In genomic region chr3:171874251-171874679, GRCh38 we compare ENCODE assay signal across 8 cellular contexts. TPM values are rescaled to one million over a fixed set of nuclear protein-coding genes. Genes with fewer than 3 reads are reported as not detected.
DNase-seq lines count a peak whose midpoint lies in the region; ATAC-seq and TF ChIP-seq lines count a peak whose summit lies in the region.

No MANE protein-coding gene starts in this region.

- no peaks in the 10 kb centered on the region for H3F3A ChIP-seq in GM23338 (replicated peaks; ENCODE audit: low read depth)

- ATAC-seq in GM23338, result peak; percentile 74
- ATAC-seq in heart left ventricle, result peak; percentile 56 to 82 (median 71)
- peak; percentile 74 for ATAC-seq in sciatic nerve
- no peak for ATAC-seq in GM21786 (IDR thresholded peaks at IDR 0.05; ENCODE audit: unreplicated experiment)

- peaks cover 6% of the 10 kb centered on the region for H3K27me3 Mint-ChIP-seq in GM23338 (ENCODE audit: insufficient read depth, low read depth, poor library complexity)

- H3K4me3 ChIP-seq in GM23338, result no peak overlapping the region
- no peak overlapping the region for H3K4me3 ChIP-seq in heart left ventricle
- no peak overlapping the region for H3K4me3 ChIP-seq in testis

- H3K27me3 ChIP-seq in GM23338 (ENCODE audit: insufficient read depth) (no peaks in the 10 kb centered on the region), heart left ventricle (no peaks in the 10 kb centered on the region), testis (no peaks in the 10 kb centered on the region)

- no peaks in the 10 kb centered on the region for H4K20me1 ChIP-seq in GM23338 (replicated peaks; ENCODE audit: insufficient read depth)

- 50 to 68% (median 55%) methylated on average over 2 of the region's 2 CpGs for WGBS in heart left ventricle, 4 donors
- 59 to 69% methylated on average over 2 of the region's 2 CpGs for WGBS in testis, 2 donors

- H3K4me1 Mint-ChIP-seq in GM23338, result peaks cover 34% of the 10 kb centered on the region

- H3K9me3 Mint-ChIP-seq in GM23338, result no peaks in the 10 kb centered on the region; the same call in 2 of the 3 replicates

- no peak for TF ChIP-seq POLR2A in heart left ventricle (IDR thresholded peaks at IDR 0.05)
- TF ChIP-seq POLR2A in testis (IDR thresholded peaks at IDR 0.05), result no peak

- H3K27ac Mint-ChIP-seq in GM23338, result peak overlapping the region; percentile 64; the same call in 1 of the 2 replicates

- peak; percentile 47 for DNase-seq in GM23338 (ENCODE audit: low spot score)
- peak; percentile 38 for DNase-seq in T1000 (lab: John Stamatoyannopoulos, UW)
- DNase-seq in heart left ventricle, result no peak
- DNase-seq in sciatic nerve (ENCODE audit: low spot score), result no peak
- DNase-seq in 8988T, result no peak
- no peak for DNase-seq in activated CD8-positive, alpha-beta memory T cell treated with anti-CD3 and anti-CD28 coated beads for 24 hours
- DNase-seq in testis, result no peak

- H2AFZ ChIP-seq in GM23338, result no peak overlapping the region

- TF ChIP-seq CTCF in GM23338 (conservative IDR thresholded peaks at IDR 0.05; ENCODE audit: low read depth in 2 of 2) (no peak), heart left ventricle (IDR thresholded peaks at IDR 0.05) (no peak), testis (IDR thresholded peaks at IDR 0.05) (no peak)

- intact Hi-C loops in heart left ventricle (cut with DNase I), result no loop called here
- intact Hi-C loops in sciatic nerve (cut with DNase I), result no loop called here
- intact Hi-C loops in testis (cut with DNase I; ENCODE audit: low total_unique reads), result no loop called here

- H3K4me1 ChIP-seq in GM23338 (ENCODE audit: insufficient read depth) (peaks cover 21% of the 10 kb centered on the region), heart left ventricle (peaks cover 0 to 38% (median 18%) of the 10 kb centered on the region in 12 donors), testis (no peaks in the 10 kb centered on the region)

- H3K36me3 ChIP-seq in GM23338 (ENCODE audit: insufficient read depth), result no peaks in the 10 kb centered on the region
- H3K36me3 ChIP-seq in heart left ventricle, result no peaks in the 10 kb centered on the region
- no peaks in the 10 kb centered on the region for H3K36me3 ChIP-seq in testis (ENCODE audit: low read depth, missing control alignments)

- H3K27ac ChIP-seq in GM23338 (ENCODE audit: low read depth), result peak overlapping the region; percentile 85
- H3K27ac ChIP-seq in heart left ventricle, result peak overlapping the region in 10 of 12 donors; percentile 4 to 85 (median 44)
- no peak overlapping the region for H3K27ac ChIP-seq in testis

- peaks cover 5% of the 10 kb centered on the region; the same call in 1 of the 2 replicates for H3K9me2 ChIP-seq in GM23338 (ENCODE audit: insufficient read depth)

- peak overlapping the region; percentile 46 for H3K4me2 ChIP-seq in GM23338

- peak overlapping the region; percentile 17; the same call in 1 of the 3 replicates for H3K4me3 Mint-ChIP-seq in GM23338

- H3K9me3 ChIP-seq in heart left ventricle (no peaks in the 10 kb centered on the region), testis (no peaks in the 10 kb centered on the region)

- H3K79me2 ChIP-seq in GM23338 (replicated peaks; ENCODE audit: insufficient read depth), result no peaks in the 10 kb centered on the region

- H3K36me3 Mint-ChIP-seq in GM23338 (ENCODE audit: low read depth), result no peaks in the 10 kb centered on the region

TF ChIP-seq in GM23338, 12 proteins besides CTCF, POLR2A, EP300 and RAD21 (continues in another document):
- TF ChIP-seq POLR2AphosphoS5 (IDR thresholded peaks at IDR 0.05; ENCODE audit: low read depth), result no peak
- TF ChIP-seq NANOG (IDR thresholded peaks at IDR 0.05; ENCODE audit: borderline replicate concordance), result no peak
- TF ChIP-seq EZH2phosphoT487 (IDR thresholded peaks at IDR 0.05; ENCODE audit: unreplicated experiment), result no peak
- no peak for TF ChIP-seq ETS1 (IDR thresholded peaks at IDR 0.05)
- TF ChIP-seq REST (IDR thresholded peaks at IDR 0.05; ENCODE audit: unreplicated experiment), result no peak
- TF ChIP-seq ZNF331 (CRISPR knock-in tag; IDR thresholded peaks at IDR 0.05; ENCODE audit: low read depth), result no peak
- no peak for TF ChIP-seq JUNB (IDR thresholded peaks at IDR 0.05; ENCODE audit: unreplicated experiment)
- no peak for TF ChIP-seq STAT1 (IDR thresholded peaks at IDR 0.05; ENCODE audit: unreplicated experiment)
- TF ChIP-seq CREB1 (CRISPR knock-in tag; IDR thresholded peaks at IDR 0.05; ENCODE audit: low read depth), result no peak
- TF ChIP-seq EZH2 (IDR thresholded peaks at IDR 0.05; ENCODE audit: low read depth, unreplicated experiment), result no peak
- TF ChIP-seq ZNF114 (CRISPR knock-in tag; IDR thresholded peaks at IDR 0.05), result no peak

RNA-seq across cellular contexts. Expression of gene TMEM212, which starts 31.1 kb away (rescaled TPM):
- not detected in 2 replicates for total RNA-seq in GM23338 (2014; rRNA removed; shearing (Covaris generic))
- polyA plus RNA-seq in GM23338 (2016; fragmentation: Nextera tagmentation; extraction: Ambion mirVana), result not detected in 2 replicates
- total RNA-seq in heart left ventricle, result not detected
- not detected for polyA plus RNA-seq in heart left ventricle
- total RNA-seq in sciatic nerve, result not detected
- 1 to 10 TPM; 2.5 to 4.3 TPM for total RNA-seq in testis
- 1.8 TPM for polyA plus RNA-seq in testis (ENCODE audit: insufficient read depth, low read depth, low replicate concordance)

Comparison
In these comparisons a context has a peak if more than half of its experiments do, and no peak if none do; other contexts are left out.
1. DNase-seq: peak in GM23338 (single experiment) and T1000 (single experiment); none in heart left ventricle (0 of 5), sciatic nerve (single experiment), 8988T (single experiment), activated CD8-positive, alpha-beta memory T cell treated with anti-CD3 and anti-CD28 coated beads for 24 hours (single experiment) and testis (single experiment).
2. H3K27ac ChIP-seq: peak in GM23338 (single experiment) and heart left ventricle (10 of 12); none in testis (0 of 2).